ENCODE assay signal across 19 cellular contexts in genomic region chr3:99634881-99635280, GRCh38.
"Had no signal": no experiment of that assay in that cellular context is flagged by ENCODE, and none has a peak within 500 bp of the region (broad histone marks: within the 10 kb centered on the region; RNA-seq: fewer than 3 reads in every experiment).

No MANE protein-coding gene starts in this region.

- H3K27me3 ChIP-seq: ovary, vagina had no signal

- DNase-seq: activated CD4-positive, alpha-beta T cell treated with anti-CD3 and anti-CD28 coated beads, Interleukin-2, amount 50 U/mL, for 48 hours; activated CD4-positive, CD25-positive, alpha-beta regulatory T cell treated with anti-CD3 and anti-CD28 coated beads, Interleukin-2, amount 50 U/mL, for 72 hours; activated gamma-delta T cell; activated T-cell treated with anti-CD3 and anti-CD28 coated beads, Interleukin-2, amount 50 U/mL, for 24 hours; amniotic stem cell; effector memory CD4-positive, alpha-beta T cell; foreskin melanocyte; head of caudate nucleus; ovary; stimulated activated CD4-positive, alpha-beta T cell treated with anti-CD3 and anti-CD28 coated beads, Interleukin-4, amount 100 ng/mL, for 1 hour; stimulated activated naive B cell treated with anti-CD40 and anti-IgM and Interleukin-4, amounts not matched to agents 10 μg/mL and 1 μg/mL and 100 μg/mL, for 72 hours; T-helper 1 cell; T1000; transverse colon had no signal

- H3K9me3 ChIP-seq: ovary, transverse colon, vagina had no signal

- H3K4me3 ChIP-seq: ovary, transverse colon, vagina had no signal

- H3K9me3 Mint-ChIP-seq: activated T-cell treated with anti-CD3 and anti-CD28 coated beads, Interleukin-2, amount 50 U/mL, for 24 hours; brain; central memory CD8-positive, alpha-beta T cell; nephron had no signal

- H3K36me3 Mint-ChIP-seq: activated naive CD8-positive, alpha-beta T cell; brain; stimulated activated naive B cell treated with anti-CD40 and anti-IgM and Interleukin-4, amounts not matched to agents 10 μg/mL and 1 μg/mL and 100 μg/mL, for 72 hours had no signal

- H3K4me3 Mint-ChIP-seq: activated naive CD8-positive, alpha-beta T cell; activated T-cell treated with anti-CD3 and anti-CD28 coated beads, Interleukin-2, amount 50 U/mL, for 24 hours; brain; central memory CD8-positive, alpha-beta T cell; nephron; stimulated activated naive B cell treated with anti-CD40 and anti-IgM and Interleukin-4, amounts not matched to agents 10 μg/mL and 1 μg/mL and 100 μg/mL, for 72 hours had no signal

- ATAC-seq: stimulated activated naive B cell treated with anti-CD40 and anti-IgM and Interleukin-4, amounts not matched to agents 10 μg/mL and 1 μg/mL and 100 μg/mL, for 72 hours had no signal

- H3K27ac ChIP-seq: ovary, transverse colon, vagina had no signal

- H3K27ac Mint-ChIP-seq: activated naive CD8-positive, alpha-beta T cell; activated T-cell treated with anti-CD3 and anti-CD28 coated beads, Interleukin-2, amount 50 U/mL, for 24 hours; brain; stimulated activated naive B cell treated with anti-CD40 and anti-IgM and Interleukin-4, amounts not matched to agents 10 μg/mL and 1 μg/mL and 100 μg/mL, for 72 hours had no signal

- H3K36me3 ChIP-seq: ovary, transverse colon, vagina had no signal
